In the genomic region with DNA sequence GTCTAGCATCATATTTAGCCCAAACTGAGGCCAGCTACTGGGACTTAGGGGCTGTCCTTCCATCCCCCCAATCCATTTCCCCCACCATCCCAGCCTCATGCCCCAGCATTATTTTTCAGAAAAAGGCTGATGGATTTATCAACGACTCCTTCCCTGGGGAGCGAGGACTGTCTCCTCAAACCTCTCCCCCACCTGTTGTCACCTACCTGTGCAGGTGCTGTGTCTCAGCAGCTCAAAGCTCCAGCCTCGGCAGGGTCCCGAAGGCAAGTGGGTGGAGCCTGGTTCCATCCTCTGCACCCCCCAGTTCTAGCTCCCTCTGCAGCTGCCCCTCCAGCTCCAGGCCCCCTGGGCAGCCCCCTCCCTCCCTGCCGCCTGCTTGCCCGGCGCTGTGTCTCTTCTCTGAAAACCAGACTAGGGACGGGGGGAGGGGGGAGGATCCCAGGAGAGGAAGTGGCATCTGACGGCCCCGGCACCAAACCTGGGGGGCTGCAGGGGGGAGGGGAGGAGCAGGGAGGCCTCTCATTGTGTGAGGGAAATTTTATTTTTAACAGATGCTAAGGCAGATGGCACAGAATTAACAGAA, we compare ENCODE assay signal across 17 cellular contexts.
"Had no signal": no experiment of that assay in that cellular context is flagged by ENCODE, and none has a peak within 500 bp of the region (broad histone marks: within the 10 kb centered on the region; RNA-seq: fewer than 3 reads in every experiment).

No MANE protein-coding gene starts in this region.

- ATAC-seq: activated T-cell treated with anti-CD3 and anti-CD28 coated beads, Interleukin-2, amount 50 U/mL, for 72 hours; foreskin keratinocyte; left ventricle myocardium superior; natural killer cell treated with Interleukin-12 subunit alpha and Interleukin-12 subunit beta and Interleukin-15 and Interleukin-18, amount 100 ng/mL, for 72 hours; right lobe of liver had no signal

- H3K36me3 ChIP-seq: prostate gland, right lobe of liver, upper lobe of left lung had no signal

- H3K27ac Mint-ChIP-seq: activated naive CD8-positive, alpha-beta T cell treated with anti-CD3 and anti-CD28 coated beads, Interleukin-2, amount 10 ng/mL, durations not matched to agents 7 days and 5 days; activated T-cell treated with anti-CD3 and anti-CD28 coated beads, Interleukin-2, amount 50 U/mL, for 72 hours; natural killer cell treated with Interleukin-12 subunit alpha and Interleukin-12 subunit beta and Interleukin-15 and Interleukin-18, amount 100 ng/mL, for 72 hours; T-helper 2 cell treated with Interferon-gamma antibody and Interleukin-4, amounts not matched to agents 5 μg/mL and 100 μg/mL, for 36 hours had no signal

- H3K27ac ChIP-seq: foreskin keratinocyte, prostate gland, right lobe of liver, upper lobe of left lung had no signal

- H3K9me3 Mint-ChIP-seq: activated naive CD8-positive, alpha-beta T cell treated with anti-CD3 and anti-CD28 coated beads, Interleukin-2, amount 10 ng/mL, durations not matched to agents 7 days and 5 days; activated T-cell treated with anti-CD3 and anti-CD28 coated beads, Interleukin-2, amount 50 U/mL, for 72 hours; natural killer cell treated with Interleukin-12 subunit alpha and Interleukin-12 subunit beta and Interleukin-15 and Interleukin-18, amount 100 ng/mL, for 72 hours; T-helper 2 cell treated with Interferon-gamma antibody and Interleukin-4, amounts not matched to agents 5 μg/mL and 100 μg/mL, for 36 hours had no signal

- H3K4me3 ChIP-seq: prostate gland, right lobe of liver, upper lobe of left lung had no signal

- H3K4me1 ChIP-seq: foreskin keratinocyte, prostate gland, right lobe of liver had no signal

- DNase-seq: activated CD4-positive, alpha-beta T cell treated with anti-CD3 and anti-CD28 coated beads, Interleukin-2, amount 50 U/mL, for 4 hours; activated CD4-positive, CD25-positive, alpha-beta regulatory T cell treated with anti-CD3 and anti-CD28 coated beads, Interleukin-2, amount 50 U/mL, for 72 hours; activated gamma-delta T cell treated with Interleukin-2 at 50 U/mL for 16 hours; activated naive CD8-positive, alpha-beta T cell treated with anti-CD3 and anti-CD28 coated beads, Interleukin-2, amount 10 ng/mL, durations not matched to agents 7 days and 5 days; activated T-cell treated with anti-CD3 and anti-CD28 coated beads, Interleukin-2, amount 50 U/mL, for 72 hours; foreskin keratinocyte; head of caudate nucleus; left ventricle myocardium superior; mesenchymal stem cell; occipital lobe; right lobe of liver; stimulated activated naive CD4-positive, alpha-beta T cell; substantia nigra had no signal

- H3K9me3 ChIP-seq: prostate gland, right lobe of liver, upper lobe of left lung had no signal

- H3K36me3 Mint-ChIP-seq: activated naive CD8-positive, alpha-beta T cell treated with anti-CD3 and anti-CD28 coated beads, Interleukin-2, amount 10 ng/mL, durations not matched to agents 7 days and 5 days had no signal

- H3K4me3 Mint-ChIP-seq: activated naive CD8-positive, alpha-beta T cell treated with anti-CD3 and anti-CD28 coated beads, Interleukin-2, amount 10 ng/mL, durations not matched to agents 7 days and 5 days; activated T-cell treated with anti-CD3 and anti-CD28 coated beads, Interleukin-2, amount 50 U/mL, for 72 hours; natural killer cell treated with Interleukin-12 subunit alpha and Interleukin-12 subunit beta and Interleukin-15 and Interleukin-18, amount 100 ng/mL, for 72 hours; T-helper 2 cell treated with Interferon-gamma antibody and Interleukin-4, amounts not matched to agents 5 μg/mL and 100 μg/mL, for 36 hours had no signal
